ENCODE assay signal across 12 cellular contexts in the genomic region with DNA sequence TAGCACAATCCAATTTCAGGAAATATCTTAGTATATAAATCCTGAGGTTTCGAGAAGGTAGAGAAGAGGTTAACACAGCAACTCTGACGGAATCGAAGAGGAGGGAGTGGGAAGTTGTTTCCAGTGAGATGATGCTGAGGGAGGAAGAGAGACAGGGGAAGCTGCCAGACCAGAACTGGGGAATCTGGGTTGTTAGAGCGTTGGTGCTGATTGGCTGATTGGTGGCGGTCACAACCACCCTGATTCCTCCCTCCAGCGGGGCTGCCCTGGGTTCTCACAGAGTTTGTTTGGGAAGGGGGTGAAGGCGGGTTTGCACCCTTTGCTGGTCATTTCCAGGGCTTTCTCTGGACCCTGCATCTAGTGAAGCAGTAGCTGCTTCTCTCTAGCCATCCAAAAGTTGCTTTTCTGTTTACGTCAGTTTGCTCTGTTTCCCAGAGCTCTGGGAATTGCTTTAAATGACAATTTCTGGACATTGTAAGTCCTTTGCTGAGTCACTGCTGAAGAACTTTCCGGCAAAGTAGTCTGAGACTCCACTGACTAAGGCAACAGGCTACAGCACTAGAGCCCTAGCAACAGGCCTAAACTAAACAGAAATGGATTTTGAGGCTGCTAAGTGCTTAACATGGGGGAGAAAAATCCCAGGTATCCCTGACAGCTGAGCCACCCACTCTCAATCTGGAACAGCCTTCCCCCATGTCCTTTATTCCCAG.
DNase-seq lines count a peak whose midpoint lies in the region; ATAC-seq and TF ChIP-seq lines count a peak whose summit lies in the region.
"Had no signal": no experiment of that assay in that cellular context is flagged by ENCODE, and none has a peak within 500 bp of the region (broad histone marks: within the 10 kb centered on the region; RNA-seq: fewer than 3 reads in every experiment).

No MANE protein-coding gene starts in this region.

- no peaks in the 10 kb centered on the region for H3K9me3 Mint-ChIP-seq in T-cell
- H3K9me3 Mint-ChIP-seq in activated CD4-positive, alpha-beta T cell treated with anti-CD3 and anti-CD28 coated beads, Interleukin-2, amount 10 ng/mL, durations not matched to agents 24 days and 14 days = no peaks in the 10 kb centered on the region
- H3K9me3 Mint-ChIP-seq in CD4-positive, alpha-beta memory T cell = no peaks in the 10 kb centered on the region
- H3K9me3 Mint-ChIP-seq: natural killer cell treated with Interleukin-12 subunit alpha and Interleukin-12 subunit beta and Interleukin-15 and Interleukin-18, amount 100 ng/mL, for 72 hours had no signal

- peak overlapping the region; percentile 91 for H3K14ac ChIP-seq in trophoblast cell (ENCODE audit: low read length)

- no peaks in the 10 kb centered on the region for H3K36me3 ChIP-seq in trophoblast cell (ENCODE audit: control insufficient read depth in 1 of 2, insufficient read depth in 2 of 2, low read length in 2 of 2)
- H3K36me3 ChIP-seq in CD4-positive, alpha-beta memory T cell (ENCODE audit: insufficient read depth, low read length) = no peaks in the 10 kb centered on the region

- intact Hi-C loops in activated CD4-positive, alpha-beta T cell treated with anti-CD3 and anti-CD28 coated beads, Interleukin-2, amount 10 ng/mL, durations not matched to agents 24 days and 14 days (cut with micrococcal nuclease) = no loop called here
- intact Hi-C loops in CD4-positive, alpha-beta memory T cell (cut with micrococcal nuclease) = no loop called here

- H3K36me3 Mint-ChIP-seq in T-cell = no peaks in the 10 kb centered on the region
- no peaks in the 10 kb centered on the region for H3K36me3 Mint-ChIP-seq in activated CD4-positive, alpha-beta T cell treated with anti-CD3 and anti-CD28 coated beads, Interleukin-2, amount 10 ng/mL, durations not matched to agents 24 days and 14 days (ENCODE audit: low read depth)
- no peaks in the 10 kb centered on the region for H3K36me3 Mint-ChIP-seq in CD4-positive, alpha-beta memory T cell
- H3K36me3 Mint-ChIP-seq: CD4-positive, CD25-positive, alpha-beta regulatory T cell; natural killer cell treated with Interleukin-12 subunit alpha and Interleukin-12 subunit beta and Interleukin-15 and Interleukin-18, amount 100 ng/mL, for 72 hours had no signal

- no peak overlapping the region for H3K23ac ChIP-seq in trophoblast cell (ENCODE audit: low read length)

- CTCF ChIA-PET in T-cell (lab: Charles Lee) = interaction anchor here (0.6 to 1.0 kb wide), 2 partner anchors 26 to 187 kb away, joined by 3 read pairs; no protein-coding TSS in a partner anchor
- CTCF ChIA-PET in CD4-positive, alpha-beta memory T cell (lab: Charles Lee; ENCODE audit: partially characterized antibody) = no interaction called here

- H3K27ac Mint-ChIP-seq in T-cell = no peak overlapping the region
- no peak overlapping the region for H3K27ac Mint-ChIP-seq in activated CD4-positive, alpha-beta T cell treated with anti-CD3 and anti-CD28 coated beads, Interleukin-2, amount 10 ng/mL, durations not matched to agents 24 days and 14 days
- H3K27ac Mint-ChIP-seq in CD4-positive, alpha-beta memory T cell = no peak overlapping the region
- H3K27ac Mint-ChIP-seq: CD4-positive, CD25-positive, alpha-beta regulatory T cell; natural killer cell treated with Interleukin-12 subunit alpha and Interleukin-12 subunit beta and Interleukin-15 and Interleukin-18, amount 100 ng/mL, for 72 hours had no signal

- H3K4me3 Mint-ChIP-seq in T-cell = no peak overlapping the region
- no peak overlapping the region for H3K4me3 Mint-ChIP-seq in activated CD4-positive, alpha-beta T cell treated with anti-CD3 and anti-CD28 coated beads, Interleukin-2, amount 10 ng/mL, durations not matched to agents 24 days and 14 days
- H3K4me3 Mint-ChIP-seq in CD4-positive, alpha-beta memory T cell = no peak overlapping the region
- H3K4me3 Mint-ChIP-seq: CD4-positive, CD25-positive, alpha-beta regulatory T cell; natural killer cell treated with Interleukin-12 subunit alpha and Interleukin-12 subunit beta and Interleukin-15 and Interleukin-18, amount 100 ng/mL, for 72 hours had no signal

- peak overlapping the region; percentile 96 for H2AFZ ChIP-seq in trophoblast cell (ENCODE audit: insufficient read depth, low read length, poor library complexity)

- H3K27me3 Mint-ChIP-seq in T-cell = peaks cover 7 to 8% of the 10 kb centered on the region in 2 donors
- H3K27me3 Mint-ChIP-seq in activated CD4-positive, alpha-beta T cell treated with anti-CD3 and anti-CD28 coated beads, Interleukin-2, amount 10 ng/mL, durations not matched to agents 24 days and 14 days = peaks cover 30% of the 10 kb centered on the region
- H3K27me3 Mint-ChIP-seq in CD4-positive, alpha-beta memory T cell = peaks cover 3 to 5% of the 10 kb centered on the region in 2 donors

- peak overlapping the region; percentile 98 for H2BK5ac ChIP-seq in trophoblast cell (ENCODE audit: low read depth, low read length, poor library complexity)

- H3K4me2 ChIP-seq in trophoblast cell (ENCODE audit: low read length) = peak overlapping the region; percentile 59

- WGBS in trophoblast cell (ENCODE audit: extremely low coverage, insufficient coverage, insufficient read length) = no CpG with 5 or more reads among the region's 9 CpGs

- H3K4ac ChIP-seq in trophoblast cell (ENCODE audit: low read depth, low read length) = peak overlapping the region; percentile 57

- H2BK120ac ChIP-seq in trophoblast cell (ENCODE audit: insufficient read depth, low read length, poor library complexity) = peak overlapping the region; percentile 98

- no peak overlapping the region for H3K9ac ChIP-seq in trophoblast cell (ENCODE audit: low read length)

- H3K4me1 ChIP-seq in trophoblast cell (ENCODE audit: control insufficient read depth in 1 of 2, insufficient read depth in 2 of 2, low read length in 2 of 2) = peaks cover 13 to 16% of the 10 kb centered on the region in 2 experiments
- H3K4me1 ChIP-seq in CD4-positive, alpha-beta memory T cell (ENCODE audit: insufficient read depth, low read length) = no peaks in the 10 kb centered on the region

- H3K18ac ChIP-seq in trophoblast cell (ENCODE audit: low read length) = peak overlapping the region; percentile 80

- TF ChIP-seq CTCF in AG09319 (IDR thresholded peaks at IDR 0.05; ENCODE audit: low read depth, low read length) = no peak

- POLR2A ChIA-PET in T-cell (lab: Charles Lee) = no interaction called here
- POLR2A ChIA-PET in CD4-positive, alpha-beta memory T cell (lab: Charles Lee; ENCODE audit: partially characterized antibody) = no interaction called here

- no peak overlapping the region for H2AK5ac ChIP-seq in trophoblast cell (ENCODE audit: low read length)

- H2BK12ac ChIP-seq in trophoblast cell (ENCODE audit: low read length) = peak overlapping the region; percentile 97

- DNase-seq in AG09319 (ENCODE audit: extremely low read depth, low read depth) (peak; percentile 86), glomerular visceral epithelial cell (ENCODE audit: extremely low spot score) (peak; percentile 7), trophoblast cell (peak; percentile 82 to 95), T-cell (no peak), GF-D8 (lab: John Stamatoyannopoulos, UW) (no peak)
- DNase-seq in activated CD4-positive, alpha-beta T cell treated with anti-CD3 and anti-CD28 coated beads, Interleukin-2, amount 10 ng/mL, durations not matched to agents 24 days and 14 days = no peak
- DNase-seq in CD4-positive, alpha-beta memory T cell = no peak
- DNase-seq: CD4-positive, CD25-positive, alpha-beta regulatory T cell; NCI-H1092; RPMI8226 had no signal

- peaks cover 2% of the 10 kb centered on the region for H3K79me2 ChIP-seq in trophoblast cell (ENCODE audit: control insufficient read depth, insufficient read depth, low read length, poor library complexity)

- H3K27ac ChIP-seq in angular gyrus (ENCODE audit: low read depth, low read length) (peak overlapping the region; percentile 22), trophoblast cell (ENCODE audit: low read depth, low read length) (peak overlapping the region; percentile 95)
- no peak overlapping the region for H3K27ac ChIP-seq in CD4-positive, alpha-beta memory T cell (ENCODE audit: low read depth, low read length)

- peak overlapping the region; percentile 85 for H4K12ac ChIP-seq in trophoblast cell (ENCODE audit: low read depth, low read length)

- H3K79me1 ChIP-seq in trophoblast cell (ENCODE audit: low read length) = peaks cover 14% of the 10 kb centered on the region

- H3K4me1 Mint-ChIP-seq in T-cell = no peaks in the 10 kb centered on the region
- H3K4me1 Mint-ChIP-seq in activated CD4-positive, alpha-beta T cell treated with anti-CD3 and anti-CD28 coated beads, Interleukin-2, amount 10 ng/mL, durations not matched to agents 24 days and 14 days = peaks cover 14% of the 10 kb centered on the region
- no peaks in the 10 kb centered on the region for H3K4me1 Mint-ChIP-seq in CD4-positive, alpha-beta memory T cell

- no peaks in the 10 kb centered on the region for H3K9me3 ChIP-seq in trophoblast cell (ENCODE audit: insufficient read depth, low read depth, low read length)
- H3K9me3 ChIP-seq in CD4-positive, alpha-beta memory T cell (ENCODE audit: control insufficient read depth in 1 of 2, low read length in 2 of 2) = no peaks in the 10 kb centered on the region

- H4K91ac ChIP-seq in trophoblast cell (ENCODE audit: low read depth, low read length) = peak overlapping the region; percentile 97

- H4K8ac ChIP-seq in trophoblast cell (ENCODE audit: low read depth, low read length) = peak overlapping the region; percentile 80

- H3K4me3 ChIP-seq in trophoblast cell (ENCODE audit: low read depth, low read length) = no peak overlapping the region
- no peak overlapping the region for H3K4me3 ChIP-seq in CD4-positive, alpha-beta memory T cell (ENCODE audit: low read length in 2 of 2)

- no peaks in the 10 kb centered on the region for H3K27me3 ChIP-seq in trophoblast cell (ENCODE audit: insufficient read depth, low read length)
- H3K27me3 ChIP-seq in CD4-positive, alpha-beta memory T cell (ENCODE audit: insufficient read depth, low read length) = no peaks in the 10 kb centered on the region

- ATAC-seq in T-cell (replicated peaks in 1 of 4) = no peak
- ATAC-seq: natural killer cell treated with Interleukin-12 subunit alpha and Interleukin-12 subunit beta and Interleukin-15 and Interleukin-18, amount 100 ng/mL, for 72 hours had no signal

Comparison
In these comparisons a context has a peak if more than half of its experiments do, and no peak if none do; other contexts are left out.
1. DNase-seq: peak in AG09319 (single experiment), glomerular visceral epithelial cell (single experiment) and trophoblast cell (2 of 2); none in T-cell (0 of 34), GF-D8 (single experiment), activated CD4-positive, alpha-beta T cell treated with anti-CD3 and anti-CD28 coated beads, Interleukin-2, amount 10 ng/mL, durations not matched to agents 24 days and 14 days (single experiment) and CD4-positive, alpha-beta memory T cell (0 of 5).